ENCODE assay signal across 9 cellular contexts in the genomic region with DNA sequence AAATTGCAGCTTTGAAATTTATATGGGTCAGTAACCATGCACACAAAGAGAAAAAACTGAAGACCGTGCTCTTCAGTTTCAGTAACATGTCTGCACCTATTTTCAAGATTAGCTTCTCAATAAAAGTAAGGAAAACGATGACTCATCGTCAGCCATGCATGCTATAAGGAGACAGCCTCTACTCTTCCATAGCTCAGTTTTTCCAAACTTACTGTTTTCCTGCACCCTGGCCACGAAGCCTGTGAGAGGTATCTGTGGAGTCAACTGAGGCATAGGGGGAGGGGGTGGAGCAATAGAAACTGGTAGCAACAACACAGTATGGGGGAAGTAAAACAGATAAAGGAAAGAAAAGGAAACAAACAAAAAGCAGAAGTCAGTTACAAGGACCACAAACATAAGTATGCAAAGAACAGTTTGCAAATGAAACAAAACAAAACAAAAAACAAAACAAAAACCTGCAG. TPM values are rescaled to one million over a fixed set of nuclear protein-coding genes. Genes with fewer than 3 reads are reported as not detected.
A peak's percentile ranks its signal among the peaks of the same experiment; 100 is the strongest.
DNase-seq lines count a peak whose midpoint lies in the region; ATAC-seq and TF ChIP-seq lines count a peak whose summit lies in the region.
"Had no signal": no experiment of that assay in that cellular context is flagged by ENCODE, and none has a peak within 500 bp of the region (broad histone marks: within the 10 kb centered on the region; RNA-seq: fewer than 3 reads in every experiment).

No MANE protein-coding gene starts in this region.

- peaks cover 2% of the 10 kb centered on the region for H3K4me1 Mint-ChIP-seq in CD8-positive, alpha-beta T cell (ENCODE audit: low read depth)
- H3K4me1 Mint-ChIP-seq in activated B cell treated with CpG ODN at 0.5 μM for 24 hours: peaks cover 25% of the 10 kb centered on the region
- no peaks in the 10 kb centered on the region for H3K4me1 Mint-ChIP-seq in mesothelial cell of epicardium

- H3K9me3 Mint-ChIP-seq in CD8-positive, alpha-beta T cell: no peaks in the 10 kb centered on the region
- H3K9me3 Mint-ChIP-seq in activated B cell treated with CpG ODN at 0.5 μM for 24 hours (no peaks in the 10 kb centered on the region), mesothelial cell of epicardium (no peaks in the 10 kb centered on the region)

- peaks cover 14% of the 10 kb centered on the region for H3K36me3 ChIP-seq in CD8-positive, alpha-beta T cell (ENCODE audit: insufficient read depth, low read length)

- no peak for DNase-seq in CD8-positive, alpha-beta T cell
- DNase-seq in activated B cell treated with CpG ODN at 0.5 μM for 24 hours (no peak), mesothelial cell of epicardium (ENCODE audit: low spot score in 2 of 2, unreplicated experiment in 2 of 2) (no peak), dorsolateral prefrontal cortex (no peak)
- no peak for DNase-seq in activated effector memory CD4-positive, alpha-beta T cell treated with anti-CD3 and anti-CD28 coated beads, Interleukin-2, amount 50 U/mL, for 16 hours
- no peak for DNase-seq in activated naive CD4-positive, alpha-beta T cell (lab: John Stamatoyannopoulos, UW)

- no peaks in the 10 kb centered on the region for H3K4me1 ChIP-seq in CD8-positive, alpha-beta T cell (ENCODE audit: insufficient read depth, low read length)

- H3K4me3 Mint-ChIP-seq in CD8-positive, alpha-beta T cell: no peak overlapping the region
- peak overlapping the region; percentile 59 for H3K4me3 Mint-ChIP-seq in activated B cell treated with CpG ODN at 0.5 μM for 24 hours
- H3K4me3 Mint-ChIP-seq in mesothelial cell of epicardium: no peak overlapping the region

- no peaks in the 10 kb centered on the region for H3K27me3 Mint-ChIP-seq in CD8-positive, alpha-beta T cell (ENCODE audit: low read depth)
- H3K27me3 Mint-ChIP-seq in activated B cell treated with CpG ODN at 0.5 μM for 24 hours (no peaks in the 10 kb centered on the region), mesothelial cell of epicardium (ENCODE audit: low read depth) (no peaks in the 10 kb centered on the region)

- POLR2A ChIA-PET in CD8-positive, alpha-beta T cell (lab: Charles Lee): interaction anchor here (0.6 kb wide), 1 partner anchor 100 kb away, joined by 3 read pairs; no protein-coding TSS in a partner anchor
- POLR2A ChIA-PET in activated B cell treated with CpG ODN at 0.5 μM for 24 hours (lab: Charles Lee): interaction anchor here (1.1 to 1.9 kb wide), 3 partner anchors 15 to 105 kb away, joined by 4 to 5 read pairs (median 4); partner anchors contain the start of gene ABI1

- no peaks in the 10 kb centered on the region for H3K27me3 ChIP-seq in CD8-positive, alpha-beta T cell (ENCODE audit: insufficient read depth, low read length)
- H3K27me3 ChIP-seq in dorsolateral prefrontal cortex: no peaks in the 10 kb centered on the region

- intact Hi-C loops in CD8-positive, alpha-beta T cell (cut with DNase I, micrococcal nuclease): loop anchor here in 1 of 2 experiments (5.0 kb wide), 1 partner anchor 107 kb away; the partner anchor contains the start of gene ABI1
- intact Hi-C loops in activated B cell treated with CpG ODN at 0.5 μM for 24 hours (cut with micrococcal nuclease) (loop anchor here (5.0 kb wide), 1 partner anchor 37 kb away; no protein-coding TSS in a partner anchor), dorsolateral prefrontal cortex (cut with DNase I) (no loop called here)

- no peaks in the 10 kb centered on the region for H3K9me3 ChIP-seq in CD8-positive, alpha-beta T cell (ENCODE audit: low read length)
- H3K9me3 ChIP-seq: thoracic aorta had no signal

- peaks cover 50% of the 10 kb centered on the region for H3K36me3 Mint-ChIP-seq in CD8-positive, alpha-beta T cell
- H3K36me3 Mint-ChIP-seq in activated B cell treated with CpG ODN at 0.5 μM for 24 hours (ENCODE audit: low read depth) (peaks cover 55% of the 10 kb centered on the region), mesothelial cell of epicardium (peaks cover 5% of the 10 kb centered on the region)

- TF ChIP-seq CTCF in CD8-positive, alpha-beta T cell (IDR thresholded peaks at IDR 0.05): no peak
- TF ChIP-seq CTCF in activated B cell treated with CpG ODN at 0.5 μM for 24 hours (IDR thresholded peaks at IDR 0.05) (no peak), mesothelial cell of epicardium (IDR thresholded peaks at IDR 0.05; ENCODE audit: unreplicated experiment) (no peak), dorsolateral prefrontal cortex (IDR thresholded peaks at IDR 0.05 in 54 of 56, conservative IDR thresholded peaks at IDR 0.05 in 2 of 56; ENCODE audit: low read depth in 1 of 56, partially characterized antibody in 56 of 56) (no peak)

- H3K4me3 ChIP-seq in CD8-positive, alpha-beta T cell (ENCODE audit: low read depth, low read length): no peak overlapping the region
- H3K4me3 ChIP-seq in dorsolateral prefrontal cortex: no peak overlapping the region
- H3K4me3 ChIP-seq: thoracic aorta had no signal

- CTCF ChIA-PET in CD8-positive, alpha-beta T cell (lab: Charles Lee): no interaction called here
- CTCF ChIA-PET in activated B cell treated with CpG ODN at 0.5 μM for 24 hours (lab: Charles Lee): interaction anchor here (0.8 to 3.2 kb wide), 3 partner anchors 15 to 106 kb away, joined by 3 to 16 read pairs (median 4); partner anchors contain the start of gene ABI1

- H3K27ac Mint-ChIP-seq in CD8-positive, alpha-beta T cell: peak overlapping the region; percentile 23
- H3K27ac Mint-ChIP-seq in activated B cell treated with CpG ODN at 0.5 μM for 24 hours: peak overlapping the region; percentile 68
- H3K27ac Mint-ChIP-seq in mesothelial cell of epicardium: peak overlapping the region; percentile 31

- no peak overlapping the region for H3K27ac ChIP-seq in CD8-positive, alpha-beta T cell (ENCODE audit: low read depth, low read length)
- H3K27ac ChIP-seq in dorsolateral prefrontal cortex: peak overlapping the region in 4 of 59 donors; percentile 7 to 44 (median 18)
- H3K27ac ChIP-seq: thoracic aorta had no signal

- ATAC-seq in CD8-positive, alpha-beta T cell: no peak
- ATAC-seq in GM19463 (IDR thresholded peaks at IDR 0.05; ENCODE audit: unreplicated experiment) (peak; percentile 92), HG03432 (IDR thresholded peaks at IDR 0.05; ENCODE audit: unreplicated experiment) (peak; percentile 98), activated B cell treated with CpG ODN at 0.5 μM for 24 hours (ENCODE audit: low read depth) (peak; percentile 75)

RNA-seq across cellular contexts. Expression of gene PDSS1, which starts 58.0 kb away (rescaled TPM):
- total RNA-seq in CD8-positive, alpha-beta T cell: 1 to 10 TPM; 3.4 to 3.7 TPM
- 8.7 and 9.0 TPM in 2 replicates for total RNA-seq in activated B cell treated with CpG ODN at 0.5 μM for 24 hours
- total RNA-seq in mesothelial cell of epicardium: 7.7 to 9.1 TPM (median 8.7 TPM) in 3 replicates
- total RNA-seq in dorsolateral prefrontal cortex: 10 to 100 TPM in 17 of 120 experiments, 1 to 10 TPM in 103; 3.1 to 15.8 (median 7.4) TPM
